Comparison of ENCODE assay signal across 8 cellular contexts in genomic region chr2:105797298-105797819, GRCh38. TPM values are rescaled to one million over a fixed set of nuclear protein-coding genes. Genes with fewer than 3 reads are reported as not detected.
DNase-seq lines count a peak whose midpoint lies in the region; ATAC-seq and TF ChIP-seq lines count a peak whose summit lies in the region.

No MANE protein-coding gene starts in this region.

- no peak for TF ChIP-seq POLR2A in esophagus muscularis mucosa (IDR thresholded peaks at IDR 0.05; ENCODE audit: low read depth)

- 54% methylated on average over 7 of the region's 7 CpGs for WGBS in esophagus muscularis mucosa

- H3K4me1 Mint-ChIP-seq in activated CD8-positive, alpha-beta memory T cell treated with anti-CD3 and anti-CD28 coated beads, Interleukin-2, amount 10 ng/mL, durations not matched to agents 7 days and 5 days, result peaks cover 92% of the 10 kb centered on the region

- H3K4me2 ChIP-seq in OCI-LY7 (ENCODE audit: low read length), result peak overlapping the region; percentile 76

- POLR2A ChIA-PET in OCI-LY7 (lab: Charles Lee), result interaction anchor here (0.6 to 2.4 kb wide), 12 partner anchors 8 to 686 kb away, joined by 3 to 11 read pairs (median 4); no protein-coding TSS in a partner anchor

- BruUV-seq in OCI-LY7 (replicated peaks; lab: Mats Ljungman, UMichigan), result no TSS peak

- intact Hi-C loops in OCI-LY7 (cut with micrococcal nuclease; ENCODE audit: unreplicated experiment) (loop anchor here (2.0 to 5.0 kb wide), 3 partner anchors 37 to 85 kb away; no protein-coding TSS in a partner anchor), esophagus muscularis mucosa (cut with DNase I) (no loop called here)

- peak overlapping the region; percentile 45; the same call in 1 of the 2 replicates for H2AFZ ChIP-seq in OCI-LY7 (ENCODE audit: low read length)

- H3K27ac ChIP-seq in OCI-LY7 (ENCODE audit: low read depth, low read length, poor library complexity, severe bottlenecking), result peak overlapping the region; percentile 89
- peak overlapping the region; percentile 33 to 57 (median 47) for H3K27ac ChIP-seq in esophagus muscularis mucosa (replicated peaks in 1 of 4)
- H3K27ac ChIP-seq in skeletal muscle tissue (ENCODE audit: low read depth, low read length), result peak overlapping the region; percentile 27

- no peak for TF ChIP-seq EP300 in esophagus muscularis mucosa (IDR thresholded peaks at IDR 0.05)

- CTCF ChIA-PET in activated CD8-positive, alpha-beta memory T cell treated with anti-CD3 and anti-CD28 coated beads, Interleukin-2, amount 10 ng/mL, durations not matched to agents 7 days and 5 days (lab: Charles Lee), result interaction anchor here (1.1 to 4.1 kb wide), 12 partner anchors 10 to 297 kb away, joined by 3 to 26 read pairs (median 5); no protein-coding TSS in a partner anchor
- CTCF ChIA-PET in OCI-LY7 (lab: Charles Lee; ENCODE audit: unreplicated experiment), result interaction anchor here (1.3 kb wide), 1 partner anchor 10 kb away, joined by 5 read pairs; no protein-coding TSS in a partner anchor

- H3K36me3 ChIP-seq in OCI-LY7 (ENCODE audit: insufficient read depth, low read length) (no peaks in the 10 kb centered on the region; the same call in 1 of the 2 replicates), esophagus muscularis mucosa (no peaks in the 10 kb centered on the region), skeletal muscle tissue (ENCODE audit: control insufficient read depth in 3 of 3, insufficient read depth in 3 of 3, low read length in 3 of 3) (no peaks in the 10 kb centered on the region)

- TF ChIP-seq CTCF in OCI-LY7 (conservative IDR thresholded peaks at IDR 0.05; ENCODE audit: low read length), result no peak
- TF ChIP-seq CTCF in esophagus muscularis mucosa (IDR thresholded peaks at IDR 0.05), result no peak

- DNase-seq in activated CD8-positive, alpha-beta memory T cell treated with anti-CD3 and anti-CD28 coated beads, Interleukin-2, amount 10 ng/mL, durations not matched to agents 7 days and 5 days, result peak; percentile 85
- DNase-seq in activated CD8-positive, alpha-beta memory T cell treated with anti-CD3 and anti-CD28 coated beads, Interleukin-2, amount 50 U/mL, for 4 hours, result no peak
- DNase-seq in OCI-LY7 (ENCODE audit: low spot score) (peak; percentile 84), esophagus muscularis mucosa (ENCODE audit: extremely low spot score) (no peak), hippocampal formation (lab: John Stamatoyannopoulos, UW) (no peak), NCI-H345 (lab: John Stamatoyannopoulos, UW) (no peak)

- peaks cover 30% of the 10 kb centered on the region for H3K36me3 Mint-ChIP-seq in activated CD8-positive, alpha-beta memory T cell treated with anti-CD3 and anti-CD28 coated beads, Interleukin-2, amount 10 ng/mL, durations not matched to agents 7 days and 5 days

- H3K9me3 ChIP-seq in OCI-LY7 (ENCODE audit: low read length) (peaks cover 5% of the 10 kb centered on the region; the same call in 1 of the 2 replicates), esophagus muscularis mucosa (no peaks in the 10 kb centered on the region), skeletal muscle tissue (ENCODE audit: control insufficient read depth in 3 of 3, low read length in 3 of 3) (no peaks in the 10 kb centered on the region)

- no peaks in the 10 kb centered on the region for H3K27me3 Mint-ChIP-seq in activated CD8-positive, alpha-beta memory T cell treated with anti-CD3 and anti-CD28 coated beads, Interleukin-2, amount 10 ng/mL, durations not matched to agents 7 days and 5 days

- H3K27ac Mint-ChIP-seq in activated CD8-positive, alpha-beta memory T cell treated with anti-CD3 and anti-CD28 coated beads, Interleukin-2, amount 10 ng/mL, durations not matched to agents 7 days and 5 days, result peak overlapping the region; percentile 98

- no peaks in the 10 kb centered on the region for H4K20me1 ChIP-seq in OCI-LY7 (ENCODE audit: insufficient read depth, low read length)

- H3K4me1 ChIP-seq in OCI-LY7 (ENCODE audit: insufficient read depth, low read length, poor library complexity, severe bottlenecking) (peaks cover 76% of the 10 kb centered on the region), esophagus muscularis mucosa (peaks cover 60 to 84% (median 69%) of the 10 kb centered on the region in 4 donors), skeletal muscle tissue (ENCODE audit: control insufficient read depth in 3 of 3, insufficient read depth in 3 of 3, low read length in 3 of 3) (peaks cover 41 to 61% (median 47%) of the 10 kb centered on the region in 3 donors)

- H3K27me3 ChIP-seq in esophagus muscularis mucosa, result no peaks in the 10 kb centered on the region
- no peaks in the 10 kb centered on the region for H3K27me3 ChIP-seq in skeletal muscle tissue (ENCODE audit: control insufficient read depth in 3 of 3, insufficient read depth in 3 of 3, low read length in 3 of 3)

- H3K4me3 Mint-ChIP-seq in activated CD8-positive, alpha-beta memory T cell treated with anti-CD3 and anti-CD28 coated beads, Interleukin-2, amount 10 ng/mL, durations not matched to agents 7 days and 5 days, result peak overlapping the region; percentile 65

- H3K9ac ChIP-seq in skeletal muscle tissue (ENCODE audit: low read depth in 1 of 3, low read length in 3 of 3), result no peak overlapping the region

- H3K9me2 ChIP-seq in OCI-LY7 (ENCODE audit: insufficient read depth, low read length), result no peaks in the 10 kb centered on the region

- ATAC-seq in activated CD8-positive, alpha-beta memory T cell treated with anti-CD3 and anti-CD28 coated beads, Interleukin-2, amount 10 ng/mL, durations not matched to agents 7 days and 5 days, result peak; percentile 55
- peak; percentile 49 for ATAC-seq in HG02852 (IDR thresholded peaks at IDR 0.05; ENCODE audit: unreplicated experiment)

- H3K4me3 ChIP-seq in OCI-LY7 (ENCODE audit: low read depth, low read length, poor library complexity, severe bottlenecking) (peak overlapping the region; percentile 56), esophagus muscularis mucosa (no peak overlapping the region), skeletal muscle tissue (ENCODE audit: low read length in 3 of 3) (peak overlapping the region in 2 of 3 donors; percentile 7 to 16)

- H3K79me2 ChIP-seq in OCI-LY7 (ENCODE audit: insufficient read depth, low read depth, low read length), result peaks cover 66% of the 10 kb centered on the region; the same call in 1 of the 2 replicates

- H3K9me3 Mint-ChIP-seq in activated CD8-positive, alpha-beta memory T cell treated with anti-CD3 and anti-CD28 coated beads, Interleukin-2, amount 10 ng/mL, durations not matched to agents 7 days and 5 days (ENCODE audit: low read depth), result no peaks in the 10 kb centered on the region

RNA-seq across cellular contexts. Expression of gene NCK2, which starts 52.6 kb away (rescaled TPM):
- 10 to 100 TPM; 51.6 to 54.1 TPM for total RNA-seq in activated CD8-positive, alpha-beta memory T cell treated with anti-CD3 and anti-CD28 coated beads, Interleukin-2, amount 10 ng/mL, durations not matched to agents 7 days and 5 days
- 23.4 and 24.7 TPM in 2 replicates for total RNA-seq in OCI-LY7 (2014; rRNA removed; shearing (Covaris generic))
- 33.5 and 34.2 TPM in 2 replicates for total RNA-seq in OCI-LY7 (2022)
- 100 to 1,000 TPM in 2 of 4 donors, 10 to 100 TPM in 2; 59.8 to 130 (median 96.2) TPM for total RNA-seq in esophagus muscularis mucosa
- total RNA-seq in skeletal muscle tissue, result 42.3 TPM

Comparison
In these comparisons a context has a peak if more than half of its experiments do, and no peak if none do; other contexts are left out.
1. DNase-seq: peak in activated CD8-positive, alpha-beta memory T cell treated with anti-CD3 and anti-CD28 coated beads, Interleukin-2, amount 10 ng/mL, durations not matched to agents 7 days and 5 days (single experiment) and OCI-LY7 (single experiment); none in activated CD8-positive, alpha-beta memory T cell treated with anti-CD3 and anti-CD28 coated beads, Interleukin-2, amount 50 U/mL, for 4 hours (single experiment), esophagus muscularis mucosa (single experiment), hippocampal formation (0 of 2) and NCI-H345 (single experiment).
2. H3K27ac ChIP-seq: peak in every context shown above with its lines; median percentile 89 in OCI-LY7; 47 in esophagus muscularis mucosa; 27 in skeletal muscle tissue.
3. H3K4me3 ChIP-seq: peak in OCI-LY7 (single experiment) and skeletal muscle tissue (2 of 3); none in esophagus muscularis mucosa (0 of 4).